Comparison of ENCODE assay signal across 20 cellular contexts in the genomic region with DNA sequence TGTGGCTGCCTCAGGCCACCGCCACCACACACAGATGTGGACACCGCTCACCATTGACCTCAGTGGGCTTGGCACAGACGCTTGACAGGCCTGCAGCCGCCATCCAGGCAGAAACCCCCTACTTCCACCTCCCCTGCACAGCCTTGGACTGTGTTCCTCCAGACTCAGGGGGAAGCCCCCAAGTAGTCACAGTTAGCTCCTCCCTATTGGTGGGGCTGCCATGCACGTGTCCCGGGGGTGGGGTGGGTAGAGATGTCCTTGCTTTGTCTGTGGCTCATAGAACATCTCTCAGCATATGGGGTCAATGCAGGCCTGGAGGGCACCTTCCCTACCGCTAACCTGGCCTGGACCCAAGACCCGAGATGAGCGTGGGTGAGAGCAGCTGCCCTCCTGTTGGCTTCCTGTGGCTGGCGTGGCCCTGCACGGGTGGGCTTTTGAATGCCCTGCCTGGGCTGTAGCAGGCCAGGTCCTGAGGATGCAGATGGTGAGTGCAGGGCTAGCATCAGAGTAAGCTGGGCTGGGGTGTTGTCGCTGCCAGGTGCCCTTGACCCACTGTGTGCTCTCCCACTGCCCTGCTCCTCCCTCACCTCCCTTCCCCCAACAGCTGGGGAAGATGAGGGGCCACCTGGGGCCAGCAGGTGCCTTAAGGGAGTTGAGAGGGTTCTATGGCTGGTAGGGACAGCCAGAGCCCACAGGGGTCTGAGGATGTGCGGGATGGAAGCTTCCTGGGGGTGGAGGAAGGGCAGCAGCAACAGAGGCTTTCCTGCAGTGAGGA. TPM values are rescaled to one million over a fixed set of nuclear protein-coding genes. Genes with fewer than 3 reads are reported as not detected.
A peak's percentile ranks its signal among the peaks of the same experiment; 100 is the strongest.
DNase-seq lines count a peak whose midpoint lies in the region; ATAC-seq and TF ChIP-seq lines count a peak whose summit lies in the region.
"Had no signal": no experiment of that assay in that cellular context is flagged by ENCODE, and none has a peak within 500 bp of the region (broad histone marks: within the 10 kb centered on the region; RNA-seq: fewer than 3 reads in every experiment).

No MANE protein-coding gene starts in this region.

- CTCF ChIA-PET in MCF 10A (lab: Yijun Ruan, JAX), result no interaction called here
- CTCF ChIA-PET in mammary epithelial cell (lab: Charles Lee; ENCODE audit: low non-redundant PET), result no interaction called here
- CTCF ChIA-PET in IMR-90 (lab: Yijun Ruan, JAX), result no interaction called here

- H3K9me3 ChIP-seq in mammary epithelial cell (replicated peaks; ENCODE audit: insufficient read depth, low read length), result no peaks in the 10 kb centered on the region
- H3K9me3 ChIP-seq in IMR-90 (ENCODE audit: control insufficient read depth, insufficient read depth, low read length), result no peaks in the 10 kb centered on the region
- no peaks in the 10 kb centered on the region for H3K9me3 ChIP-seq in mesenchymal stem cell (ENCODE audit: control insufficient read depth, low read length)
- no peaks in the 10 kb centered on the region for H3K9me3 ChIP-seq in mucosa of descending colon
- H3K9me3 ChIP-seq: lower lobe of right lung had no signal

- H3K27ac ChIP-seq in mammary epithelial cell (ENCODE audit: insufficient read depth, low read depth, low read length) (no peak overlapping the region), IMR-90 (ENCODE audit: insufficient read depth, low read length) (no peak overlapping the region), mesenchymal stem cell (ENCODE audit: low read length, poor library complexity, severe bottlenecking) (no peak overlapping the region), temporal lobe (ENCODE audit: low read depth, low read length) (peak overlapping the region; percentile 31)
- H3K27ac ChIP-seq: lower lobe of right lung had no signal

- H3K9ac ChIP-seq in mammary epithelial cell (ENCODE audit: insufficient read depth, low read length) (no peak overlapping the region), IMR-90 (ENCODE audit: low read depth, low read length) (no peak overlapping the region), mesenchymal stem cell (ENCODE audit: low read length) (no peak overlapping the region)

- in situ Hi-C loops in mammary epithelial cell (cut with MboI; ENCODE audit: low sequenced_read_pairs in 2 of 2), result no loop called here
- in situ Hi-C loops in IMR-90 (cut with MboI; ENCODE audit: low sequenced_read_pairs), result no loop called here

- H3K79me1 ChIP-seq in IMR-90 (ENCODE audit: low read depth in 1 of 2, low read length in 2 of 2) (no peaks in the 10 kb centered on the region), mesenchymal stem cell (replicated peaks; ENCODE audit: low read length, poor library complexity, severe bottlenecking) (peaks cover 11% of the 10 kb centered on the region)

- H3K4me3 Mint-ChIP-seq in MCF 10A (ENCODE audit: unreplicated experiment), result no peak overlapping the region
- H3K4me3 Mint-ChIP-seq: activated CD4-positive, alpha-beta memory T cell treated with anti-CD3 and anti-CD28 coated beads, Interleukin-2, amount 10 ng/mL, durations not matched to agents 7 days and 5 days had no signal

- no peak overlapping the region for H4K5ac ChIP-seq in IMR-90 (ENCODE audit: low read depth, low read length)

- H3K18ac ChIP-seq in IMR-90 (ENCODE audit: low read depth, low read length) (no peak overlapping the region), mesenchymal stem cell (ENCODE audit: low read depth in 1 of 2, low read length in 2 of 2) (no peak overlapping the region)

- H2AK5ac ChIP-seq in IMR-90 (ENCODE audit: low read depth, low read length) (no peak overlapping the region), mesenchymal stem cell (ENCODE audit: low read length, severe bottlenecking) (no peak overlapping the region)

- POLR2A ChIA-PET in MCF 10A (lab: Yijun Ruan, JAX), result interaction anchor here (0.7 to 3.2 kb wide), 2 partner anchors 20 to 32 kb away, joined by 3 to 12 read pairs; no protein-coding TSS in a partner anchor
- POLR2A ChIA-PET in IMR-90 (lab: Charles Lee; ENCODE audit: unreplicated experiment), result no interaction called here

- no peak overlapping the region for H2BK20ac ChIP-seq in IMR-90 (ENCODE audit: low read depth, low read length)

- H2AFZ ChIP-seq in mammary epithelial cell (ENCODE audit: low read depth, low read length) (no peak overlapping the region), IMR-90 (replicated peaks; ENCODE audit: low read length, poor library complexity) (peak overlapping the region; percentile 45), mesenchymal stem cell (ENCODE audit: low read depth, low read length) (no peak overlapping the region)

- H3K9me3 Mint-ChIP-seq in MCF 10A (ENCODE audit: unreplicated experiment), result no peaks in the 10 kb centered on the region
- H3K9me3 Mint-ChIP-seq: activated CD4-positive, alpha-beta memory T cell treated with anti-CD3 and anti-CD28 coated beads, Interleukin-2, amount 10 ng/mL, durations not matched to agents 7 days and 5 days; activated T-helper 2 cell treated with anti-CD3 and anti-CD28 coated beads, Interferon-gamma antibody, Interleukin-2, Interleukin-4, amounts not matched to agents 10 μg/mL and 5 μg/mL and 100 μg/mL, durations not matched to agents 14 hours and 24 hours and 36 hours; naive thymus-derived CD8-positive, alpha-beta T cell had no signal

- H3K23ac ChIP-seq in IMR-90 (ENCODE audit: low read depth, low read length) (no peak overlapping the region), mesenchymal stem cell (ENCODE audit: low read length in 2 of 2) (no peak overlapping the region)

- TF ChIP-seq POLR2A in IMR-90 (IDR thresholded peaks at IDR 0.05; ENCODE audit: low read depth, low read length), result no peak

- no peak overlapping the region for H2BK120ac ChIP-seq in IMR-90 (ENCODE audit: low read depth, low read length)
- H2BK120ac ChIP-seq in mesenchymal stem cell (ENCODE audit: low read depth, low read length), result no peak overlapping the region

- H4K91ac ChIP-seq in IMR-90 (ENCODE audit: insufficient read depth, low read depth, low read length) (no peak overlapping the region), mesenchymal stem cell (ENCODE audit: low read length) (peak overlapping the region; percentile 32)

- no peak for ATAC-seq in IMR-90 (ENCODE audit: low read depth)
- no peak for ATAC-seq in mucosa of descending colon
- ATAC-seq: lower lobe of right lung; naive thymus-derived CD8-positive, alpha-beta T cell; Panc1 had no signal

- H3K36me3 ChIP-seq in mammary epithelial cell (ENCODE audit: insufficient read depth, low read length) (no peaks in the 10 kb centered on the region), IMR-90 (ENCODE audit: control insufficient read depth, insufficient read depth, low read length) (no peaks in the 10 kb centered on the region; the same call in 1 of the 2 replicates), mesenchymal stem cell (ENCODE audit: control insufficient read depth in 1 of 2, insufficient read depth in 2 of 2, low read depth in 1 of 2, low read length in 2 of 2) (peaks cover 6 to 22% of the 10 kb centered on the region in 2 experiments), mucosa of descending colon (ENCODE audit: low read depth) (no peaks in the 10 kb centered on the region)

- no peak overlapping the region for H2AK9ac ChIP-seq in IMR-90 (replicated peaks; ENCODE audit: low read depth, low read length, poor library complexity)

- DNase-seq in MCF 10A (ENCODE audit: unreplicated experiment) (no peak), mammary epithelial cell (no peak), IMR-90 (no peak), mesenchymal stem cell (no peak), DMS53 (lab: John Stamatoyannopoulos, UW) (no peak), mucosa of descending colon (no peak)
- DNase-seq: activated CD4-positive, alpha-beta memory T cell treated with anti-CD3 and anti-CD28 coated beads, Interleukin-2, amount 10 ng/mL, durations not matched to agents 7 days and 5 days; central memory CD4-positive, alpha-beta T cell; effector CD4-positive, alpha-beta T cell; GF-D8; glutamatergic neuron; KG1; naive thymus-derived CD8-positive, alpha-beta T cell; NCI-H1105 treated with DMSO at 0.1 percent for 48 hours; NCI-H2171 treated with DMSO at 0.1 percent for 48 hours; NCI-H82 had no signal

- H2BK12ac ChIP-seq in mesenchymal stem cell (ENCODE audit: low read length in 2 of 2), result no peak overlapping the region

- no peak for TF ChIP-seq RAD21 in IMR-90 (IDR thresholded peaks at IDR 0.05; ENCODE audit: low read length)

- intact Hi-C loops in MCF 10A (cut with micrococcal nuclease), result no loop called here
- intact Hi-C loops in mammary epithelial cell (cut with micrococcal nuclease), result loop anchor here (5.0 kb wide), 1 partner anchor 54 kb away; a partner anchor contains a TSS
- intact Hi-C loops in IMR-90 (cut with micrococcal nuclease), result no loop called here
- intact Hi-C loops in mucosa of descending colon (cut with DNase I, micrococcal nuclease), result no loop called here

- no peaks in the 10 kb centered on the region for H3K27me3 ChIP-seq in mammary epithelial cell (ENCODE audit: insufficient read depth, low read length)
- H3K27me3 ChIP-seq in IMR-90 (ENCODE audit: control insufficient read depth, insufficient read depth, low read length), result no peaks in the 10 kb centered on the region; the same call in 1 of the 2 replicates
- H3K27me3 ChIP-seq in mesenchymal stem cell (ENCODE audit: control insufficient read depth in 1 of 2, insufficient read depth in 1 of 2, low read length in 2 of 2), result peaks cover 0 to 8% of the 10 kb centered on the region in 2 experiments

- no peak overlapping the region for H3K14ac ChIP-seq in IMR-90 (replicated peaks; ENCODE audit: low read depth, low read length)
- peak overlapping the region in 1 of 2 experiments; percentile 53 for H3K14ac ChIP-seq in mesenchymal stem cell (ENCODE audit: low read length in 2 of 2)

- no peak for TF ChIP-seq CTCF in MCF 10A (IDR thresholded peaks at IDR 0.05; ENCODE audit: unreplicated experiment)
- no peak for TF ChIP-seq CTCF in mammary epithelial cell (conservative IDR thresholded peaks at IDR 0.05 in 1 of 2, IDR thresholded peaks at IDR 0.05 in 1 of 2; ENCODE audit: extremely low read depth in 1 of 2, insufficient read depth in 1 of 2, low read depth in 1 of 2, low read length in 2 of 2)
- no peak for TF ChIP-seq CTCF in IMR-90 (conservative IDR thresholded peaks at IDR 0.05; ENCODE audit: low read depth, low read length)
- no peak for TF ChIP-seq CTCF in mucosa of descending colon (IDR thresholded peaks at IDR 0.05)

- H3K27ac Mint-ChIP-seq in MCF 10A (ENCODE audit: low read depth, unreplicated experiment), result peak overlapping the region; percentile 36
- H3K27ac Mint-ChIP-seq: activated CD4-positive, alpha-beta memory T cell treated with anti-CD3 and anti-CD28 coated beads, Interleukin-2, amount 10 ng/mL, durations not matched to agents 7 days and 5 days; activated T-helper 2 cell treated with anti-CD3 and anti-CD28 coated beads, Interferon-gamma antibody, Interleukin-2, Interleukin-4, amounts not matched to agents 10 μg/mL and 5 μg/mL and 100 μg/mL, durations not matched to agents 14 hours and 24 hours and 36 hours had no signal

- H3K36me3 Mint-ChIP-seq in MCF 10A (ENCODE audit: insufficient read depth, unreplicated experiment), result peaks cover 3% of the 10 kb centered on the region

- peaks cover 7% of the 10 kb centered on the region; the same call in 1 of the 2 replicates for H3K9me1 ChIP-seq in IMR-90 (ENCODE audit: insufficient read depth, low read length)

- H3K4me1 ChIP-seq in mammary epithelial cell (ENCODE audit: insufficient read depth, low read length), result peaks cover 34% of the 10 kb centered on the region
- H3K4me1 ChIP-seq in IMR-90 (ENCODE audit: control insufficient read depth, insufficient read depth, low read length), result no peaks in the 10 kb centered on the region
- H3K4me1 ChIP-seq in mesenchymal stem cell (ENCODE audit: control insufficient read depth, insufficient read depth, low read depth, low read length), result peaks cover 11% of the 10 kb centered on the region
- no peaks in the 10 kb centered on the region for H3K4me1 ChIP-seq in mucosa of descending colon (ENCODE audit: low read depth)
- H3K4me1 ChIP-seq: lower lobe of right lung had no signal

- H3K4me3 ChIP-seq in mammary epithelial cell (replicated peaks in 1 of 3; ENCODE audit: insufficient read depth in 1 of 3, low read depth in 2 of 3, low read length in 3 of 3), result no peak overlapping the region
- H3K4me3 ChIP-seq in IMR-90 (ENCODE audit: insufficient read depth, low read depth, low read length), result no peak overlapping the region
- H3K4me3 ChIP-seq in mesenchymal stem cell (ENCODE audit: insufficient read depth in 1 of 2, low read depth in 1 of 2, low read length in 2 of 2), result no peak overlapping the region
- H3K4me3 ChIP-seq in mucosa of descending colon, result no peak overlapping the region
- H3K4me3 ChIP-seq: lower lobe of right lung had no signal

- H2BK15ac ChIP-seq in IMR-90 (ENCODE audit: low read depth, low read length), result no peak overlapping the region
- H2BK15ac ChIP-seq in mesenchymal stem cell (ENCODE audit: low read depth, poor library complexity, severe bottlenecking), result no peak overlapping the region

- 84% methylated on average over 12 of the region's 13 CpGs for WGBS in mammary epithelial cell (ENCODE audit: low coverage, missing lambda C conversion rate)
- WGBS in IMR-90 (ENCODE audit: extremely low coverage in 2 of 2, insufficient read length in 1 of 2), 2 experiments, result 90% methylated on average over 8 of the region's 13 CpGs; no CpG with 5 or more reads in 1 of the 2 experiments
- WGBS in mesenchymal stem cell, result 91% methylated on average over 12 of the region's 13 CpGs

- no peaks in the 10 kb centered on the region for H3K27me3 Mint-ChIP-seq in MCF 10A (ENCODE audit: insufficient read depth, unreplicated experiment)
- H3K27me3 Mint-ChIP-seq: activated CD4-positive, alpha-beta memory T cell treated with anti-CD3 and anti-CD28 coated beads, Interleukin-2, amount 10 ng/mL, durations not matched to agents 7 days and 5 days; naive thymus-derived CD8-positive, alpha-beta T cell had no signal

- BruUV-seq in MCF 10A (replicated peaks; lab: Mats Ljungman, UMichigan), result no TSS peak
- BruUV-seq in mammary epithelial cell (replicated peaks; lab: Mats Ljungman, UMichigan), result no TSS peak
- BruUV-seq in IMR-90 (replicated peaks; lab: Mats Ljungman, UMichigan), result no TSS peak

- dilution Hi-C loops in mammary epithelial cell (cut with HindIII; ENCODE audit: low sequenced_read_pairs), result no loop called here
- dilution Hi-C loops in IMR-90 (cut with HindIII; ENCODE audit: low sequenced_read_pairs, unreplicated experiment), result no loop called here

- H3K4ac ChIP-seq in IMR-90 (ENCODE audit: low read depth, low read length), result no peak overlapping the region
- H3K4ac ChIP-seq in mesenchymal stem cell (ENCODE audit: low read depth in 1 of 2, low read length in 2 of 2), result no peak overlapping the region

- no peak overlapping the region for H3K56ac ChIP-seq in IMR-90 (ENCODE audit: extremely low read depth, insufficient read depth, low read length)

- no peak overlapping the region for H2BK5ac ChIP-seq in IMR-90 (ENCODE audit: low read depth, low read length, poor library complexity, severe bottlenecking)
- H2BK5ac ChIP-seq in mesenchymal stem cell (ENCODE audit: low read depth, low read length, poor library complexity, severe bottlenecking), result no peak overlapping the region

- H4K20me1 ChIP-seq in mammary epithelial cell (ENCODE audit: insufficient read depth, low read length) (no peaks in the 10 kb centered on the region), IMR-90 (ENCODE audit: insufficient read depth, low read length) (no peaks in the 10 kb centered on the region; the same call in 1 of the 2 replicates)

- no peak overlapping the region for H3K4me2 ChIP-seq in mammary epithelial cell (ENCODE audit: insufficient read depth, low read depth, low read length)
- no peak overlapping the region for H3K4me2 ChIP-seq in IMR-90 (ENCODE audit: low read depth, low read length)
- H3K4me2 ChIP-seq in mesenchymal stem cell (ENCODE audit: low read length, poor library complexity, severe bottlenecking), result no peak overlapping the region

- H3K4me1 Mint-ChIP-seq in MCF 10A (ENCODE audit: insufficient read depth, unreplicated experiment), result peaks cover 31% of the 10 kb centered on the region

- H4K8ac ChIP-seq in IMR-90 (ENCODE audit: low read depth in 2 of 2, low read length in 2 of 2), result no peak overlapping the region
- H4K8ac ChIP-seq in mesenchymal stem cell (ENCODE audit: low read length), result no peak overlapping the region

- H3K79me2 ChIP-seq in mammary epithelial cell (ENCODE audit: insufficient read depth, low read length), result no peaks in the 10 kb centered on the region

RNA-seq across cellular contexts. Expression of a gene that starts 6.2 kb away (rescaled TPM):
- total RNA-seq in MCF 10A (2022) (8.8 and 9.6 TPM in 2 replicates), mammary epithelial cell (10 to 100 TPM in 1 of 2 donors, 1 to 10 TPM in 1; 7.2 to 16.4 TPM), IMR-90 (2012; rRNA removed) (7.2 and 7.5 TPM in 2 replicates), temporal lobe (20.7 TPM), mucosa of descending colon (10 to 100 TPM; 12.2 to 32.5 (median 16.8) TPM)
- polyA plus RNA-seq in mammary epithelial cell (4.6 TPM), IMR-90 (2012; rRNA removed) (13.7 and 14.7 TPM in 2 replicates)
- 0.83 TPM for polyA minus RNA-seq in mammary epithelial cell
- 10.7 and 12.9 TPM in 2 replicates for polyA plus RNA-seq in IMR-90 (2012; cell fraction: cytosol; rRNA removed)
- 82.9 and 147 TPM in 2 replicates for polyA plus RNA-seq in IMR-90 (2012; cell fraction: nucleus; rRNA removed; ENCODE audit: low replicate concordance)
- polyA plus RNA-seq in mesenchymal stem cell (2013, experiment 1 of 2), result 7.4 TPM
- polyA plus RNA-seq in mesenchymal stem cell (2013, experiment 2 of 2), result 6.9 TPM

RNA-seq across cellular contexts. Expression of a gene that starts 32.1 kb away (rescaled TPM):
- total RNA-seq in MCF 10A (2022) (1,539 and 1,606 TPM in 2 replicates), mammary epithelial cell (1,000 to 10,000 TPM in 1 of 2 donors, under 1 TPM in 1; under 0.01 to 1,042 TPM), IMR-90 (2012; rRNA removed) (under 0.01 TPM in 2 replicates), temporal lobe (73,230 TPM), mucosa of descending colon (1,000 to 10,000 TPM; 2,195 to 6,222 (median 2,378) TPM)
- polyA plus RNA-seq in mammary epithelial cell (not detected), IMR-90 (2012; rRNA removed) (not detected in 2 replicates)
- under 0.01 TPM for polyA minus RNA-seq in mammary epithelial cell
- not detected in 2 replicates for polyA plus RNA-seq in IMR-90 (2012; cell fraction: cytosol; rRNA removed)
- not detected in 2 replicates for polyA plus RNA-seq in IMR-90 (2012; cell fraction: nucleus; rRNA removed; ENCODE audit: low replicate concordance)
- not detected for polyA plus RNA-seq in mesenchymal stem cell (2013, experiment 1 of 2)
- not detected for polyA plus RNA-seq in mesenchymal stem cell (2013, experiment 2 of 2)

RNA-seq across cellular contexts. Expression of a gene that starts 52.5 kb away (rescaled TPM):
- total RNA-seq in MCF 10A (2022), result 0.58 and 1.2 TPM in 2 replicates
- 10 to 100 TPM in 1 of 2 donors, 1 to 10 TPM in 1; 4.4 to 12.8 TPM for total RNA-seq in mammary epithelial cell
- polyA plus RNA-seq in mammary epithelial cell, result 3.6 TPM
- polyA minus RNA-seq in mammary epithelial cell, result not detected
- total RNA-seq in IMR-90 (2012; rRNA removed), result 2.5 and 3.9 TPM in 2 replicates
- polyA plus RNA-seq in IMR-90 (2012; rRNA removed), result 13.9 and 14.6 TPM in 2 replicates
- polyA plus RNA-seq in IMR-90 (2012; cell fraction: cytosol; rRNA removed), result 14.5 and 21.7 TPM in 2 replicates
- 17.6 and 36.8 TPM in 2 replicates for polyA plus RNA-seq in IMR-90 (2012; cell fraction: nucleus; rRNA removed; ENCODE audit: low replicate concordance)
- polyA plus RNA-seq in mesenchymal stem cell (2013, experiment 1 of 2), result 167 TPM
- 167 TPM for polyA plus RNA-seq in mesenchymal stem cell (2013, experiment 2 of 2)
- total RNA-seq in temporal lobe, result 5.9 TPM
- total RNA-seq in mucosa of descending colon, result 1 to 10 TPM; 2.4 to 6.3 (median 5.4) TPM
- total RNA-seq: activated T-helper 2 cell treated with anti-CD3 and anti-CD28 coated beads, Interferon-gamma antibody, Interleukin-2, Interleukin-4, amounts not matched to agents 10 μg/mL and 5 μg/mL and 100 μg/mL, durations not matched to agents 14 hours and 24 hours and 36 hours; naive thymus-derived CD8-positive, alpha-beta T cell had no signal

Comparison
In these comparisons a context has a peak if more than half of its experiments do, and no peak if none do; other contexts are left out.
1. RNA of a gene that starts 32.1 kb away (total RNA-seq): 73,230 TPM in temporal lobe (single experiment); 2,195 to 6,222 TPM in mucosa of descending colon, 1,539 to 1,606 TPM in MCF 10A, under 0.01 to 1,042 TPM in mammary epithelial cell and under 0.01 TPM in IMR-90; every median in the first group is over 10 times any median in the second.